In genomic region chr16:4313563-4314531, GRCh38 we compare ENCODE assay signal across 8 cellular contexts. TPM values are rescaled to one million over a fixed set of nuclear protein-coding genes. Genes with fewer than 3 reads are reported as not detected.
DNase-seq lines count a peak whose midpoint lies in the region; ATAC-seq and TF ChIP-seq lines count a peak whose summit lies in the region.

No MANE protein-coding gene starts in this region.

- intact Hi-C loops in Panc1 (cut with micrococcal nuclease; ENCODE audit: unreplicated experiment) = no loop called here

- TF ChIP-seq CTCF in Panc1 (IDR thresholded peaks at IDR 0.05) = peak; percentile 97
- peak; percentile 73 for TF ChIP-seq CTCF in parathyroid adenoma (IDR thresholded peaks at IDR 0.05)

- ATAC-seq in GM19395 (IDR thresholded peaks at IDR 0.05; ENCODE audit: unreplicated experiment) = peak; percentile 47
- ATAC-seq in Panc1 = peak; percentile 12

- peak overlapping the region; percentile 3 for H3K4me2 ChIP-seq in parathyroid adenoma (ENCODE audit: low read length)

- H3K36me3 ChIP-seq in Panc1 (ENCODE audit: control insufficient read depth, insufficient read depth, low read length) (no peaks in the 10 kb centered on the region; the same call in 1 of the 2 replicates), parathyroid adenoma (ENCODE audit: control insufficient read depth, insufficient read depth, low read length) (no peaks in the 10 kb centered on the region)

- in situ Hi-C loops in Panc1 (cut with HindIII; ENCODE audit: low pct_unique_long_range_greater_than_20kb, low sequenced_read_pairs) = no loop called here

- H3K27ac ChIP-seq in Panc1 (ENCODE audit: low read length) (peak overlapping the region; percentile 53), parathyroid adenoma (peak overlapping the region; percentile 85)

- peak overlapping the region; percentile 38 for H2AFZ ChIP-seq in parathyroid adenoma

- peak; percentile 60 for DNase-seq in AG20443 (ENCODE audit: low spot score)
- DNase-seq in Panc1 (ENCODE audit: low read depth, low spot score) = no peak
- DNase-seq in erythroblast (lab: John Stamatoyannopoulos, UW) = peak; percentile 68 to 73
- DNase-seq in NCI-H1417 treated with DMSO at 0.1 percent for 48 hours (lab: John Stamatoyannopoulos, UW) = no peak
- no peak for DNase-seq in Ammon's horn (ENCODE audit: low spot score)
- DNase-seq in globus pallidus (ENCODE audit: low spot score) = no peak

- no peaks in the 10 kb centered on the region for H3K27me3 ChIP-seq in Panc1 (ENCODE audit: control insufficient read depth, insufficient read depth, low read length)
- H3K27me3 ChIP-seq in parathyroid adenoma (ENCODE audit: control insufficient read depth, insufficient read depth, low read length) = no peaks in the 10 kb centered on the region

- CTCF ChIA-PET in Panc1 (lab: Charles Lee) = interaction anchor here (0.6 to 1.3 kb wide), 3 partner anchors 10 to 80 kb away, joined by 3 to 5 read pairs (median 3); no protein-coding TSS in a partner anchor

- TF ChIP-seq POLR2A in erythroblast (IDR thresholded peaks at IDR 0.05; ENCODE audit: low read length) = no peak

- POLR2A ChIA-PET in Panc1 (lab: Charles Lee) = interaction anchor here (0.6 kb wide), 1 partner anchor 302 kb away, joined by 7 read pairs; no protein-coding TSS in a partner anchor

- peaks cover 19% of the 10 kb centered on the region for H3K79me2 ChIP-seq in parathyroid adenoma

- peak overlapping the region; percentile 16 to 21; a peak in 3 of 4 replicates for H3K4me3 ChIP-seq in Panc1 (ENCODE audit: low read depth in 2 of 2, low read length in 2 of 2)
- H3K4me3 ChIP-seq in parathyroid adenoma (ENCODE audit: low read depth, low read length) = no peak overlapping the region

- H3K9me3 ChIP-seq in Panc1 (ENCODE audit: control insufficient read depth, insufficient read depth, low read depth, low read length) = no peaks in the 10 kb centered on the region
- H3K9me3 ChIP-seq in parathyroid adenoma (ENCODE audit: control insufficient read depth, low read length) = no peaks in the 10 kb centered on the region

- no peak overlapping the region for H3K9ac ChIP-seq in parathyroid adenoma

- H3K4me1 ChIP-seq in Panc1 (ENCODE audit: control insufficient read depth, insufficient read depth, low read length) (peaks cover 18% of the 10 kb centered on the region), parathyroid adenoma (peaks cover 14% of the 10 kb centered on the region)

- BruUV-seq in Panc1 (replicated peaks; lab: Mats Ljungman, UMichigan) = TSS peak; percentile 73

RNA-seq across cellular contexts. Expression of gene GLIS2, which starts 2.0 kb away (rescaled TPM):
- 87.3 TPM for total RNA-seq in Panc1 (2021; ENCODE audit: unreplicated experiment)
- 78.7 TPM for polyA plus RNA-seq in Panc1 (2012; ENCODE audit: insufficient read length)

RNA-seq across cellular contexts. Expression of gene PAM16, which starts 37.3 kb away (rescaled TPM):
- 104 TPM for total RNA-seq in Panc1 (2021; ENCODE audit: unreplicated experiment)
- polyA plus RNA-seq in Panc1 (2012; ENCODE audit: insufficient read length) = 105 TPM

RNA-seq across cellular contexts. Expression of gene TFAP4, which starts 41.0 kb away (rescaled TPM):
- total RNA-seq in Panc1 (2021; ENCODE audit: unreplicated experiment) = 11.1 TPM
- 18.7 TPM for polyA plus RNA-seq in Panc1 (2012; ENCODE audit: insufficient read length)

RNA-seq across cellular contexts. Expression of gene VASN, which starts 57.8 kb away (rescaled TPM):
- 33.5 TPM for total RNA-seq in Panc1 (2021; ENCODE audit: unreplicated experiment)
- polyA plus RNA-seq in Panc1 (2012; ENCODE audit: insufficient read length) = 34.7 TPM

Comparison
In these comparisons a context has a peak if more than half of its experiments do, and no peak if none do; other contexts are left out.
1. DNase-seq: peak in AG20443 (single experiment) and erythroblast (2 of 2); none in Panc1 (single experiment), NCI-H1417 treated with DMSO at 0.1 percent for 48 hours (single experiment), Ammon's horn (single experiment) and globus pallidus (single experiment).